In genomic region chr6:130995783-130996447, GRCh38 we compare ENCODE assay signal across 1 cellular context.
TF ChIP-seq lines count a peak whose summit lies in the region.

No MANE protein-coding gene starts in this region.

TF ChIP-seq in HepG2, 621 proteins besides CTCF, POLR2A, EP300 and RAD21 (continued from another document):
- TF ChIP-seq REST (IDR thresholded peaks at IDR 0.05; ENCODE audit: borderline replicate concordance in 1 of 2, low read depth in 1 of 2, low read length in 2 of 2) (no peak), ZNF781 (CRISPR knock-in tag; IDR thresholded peaks at IDR 0.05; ENCODE audit: borderline replicate concordance, not compliant biosample characterization) (no peak)
TF ChIP-seq in HepG2: peak in this region for 0.
